ENCODE assay signal across 28 cellular contexts in genomic region chr13:22967669-22968068, GRCh38.
"Had no signal": no experiment of that assay in that cellular context is flagged by ENCODE, and none has a peak within 500 bp of the region (broad histone marks: within the 10 kb centered on the region; RNA-seq: fewer than 3 reads in every experiment).

No MANE protein-coding gene starts in this region.

- H3K27ac ChIP-seq: colonic mucosa, epithelial cell of prostate, foreskin keratinocyte, heart right ventricle, left ventricle myocardium inferior, lower lobe of right lung, neutrophil, parathyroid adenoma, right lobe of liver, suprapubic skin, transverse colon, upper lobe of right lung, uterus had no signal

- H3K9ac ChIP-seq: parathyroid adenoma had no signal

- H3K36me3 ChIP-seq: colonic mucosa, heart right ventricle, left ventricle myocardium inferior, lower lobe of right lung, neutrophil, right lobe of liver, suprapubic skin, transverse colon, upper lobe of right lung, uterus had no signal

- H3K4me3 ChIP-seq: colonic mucosa, heart right ventricle, left ventricle myocardium inferior, lower lobe of right lung, right lobe of liver, suprapubic skin, transverse colon, upper lobe of right lung, uterus had no signal

- H2AFZ ChIP-seq: parathyroid adenoma had no signal

- H3K9me3 ChIP-seq: colonic mucosa, heart right ventricle, left ventricle myocardium inferior, lower lobe of right lung, neutrophil, right lobe of liver, suprapubic skin, transverse colon, upper lobe of right lung, uterus had no signal

- DNase-seq: colonic mucosa; effector CD8-positive, alpha-beta T cell; endodermal cell; foreskin keratinocyte; glutamatergic neuron; heart right ventricle; hippocampal formation; immature natural killer cell; islet precursor cell; kidney glomerular epithelial cell; left colon; left ventricle myocardium inferior; lower lobe of right lung; natural killer cell; right lobe of liver; small intestine; stimulated activated CD4-positive, alpha-beta T cell treated with anti-CD3 and anti-CD28 coated beads, Interleukin-15, amount 100 ng/mL, for 24 hours; stimulated activated CD4-positive, alpha-beta T cell treated with anti-CD3 and anti-CD28 coated beads, Interleukin-2, amount 100 ng/mL, for 48 hours; stimulated activated naive CD4-positive, alpha-beta T cell; stimulated activated naive CD8-positive, alpha-beta T cell treated with anti-CD3 and anti-CD28 coated beads, Interleukin-15, amount 100 ng/mL, for 72 hours; transverse colon; upper lobe of right lung; uterus had no signal

- H3K27me3 ChIP-seq: colonic mucosa, foreskin keratinocyte, neutrophil, right lobe of liver, suprapubic skin, transverse colon, upper lobe of right lung, uterus had no signal

- H3K4me1 ChIP-seq: colonic mucosa, foreskin keratinocyte, heart right ventricle, left ventricle myocardium inferior, lower lobe of right lung, parathyroid adenoma, right lobe of liver, suprapubic skin, transverse colon, upper lobe of right lung, uterus had no signal

- ATAC-seq: esophagus mucosa; foreskin keratinocyte; left colon; lower lobe of right lung; natural killer cell; right lobe of liver; stimulated activated naive CD8-positive, alpha-beta T cell treated with anti-CD3 and anti-CD28 coated beads, Interleukin-15, amount 100 ng/mL, for 72 hours; upper lobe of right lung had no signal
